ENCODE assay signal across 19 cellular contexts in genomic region chr19:456547-457110, GRCh38. TPM values are rescaled to one million over a fixed set of nuclear protein-coding genes. Genes with fewer than 3 reads are reported as not detected.
"Had no signal": no experiment of that assay in that cellular context is flagged by ENCODE, and none has a peak within 500 bp of the region (broad histone marks: within the 10 kb centered on the region; RNA-seq: fewer than 3 reads in every experiment).

No MANE protein-coding gene starts in this region.

- H3K27ac ChIP-seq: epithelial cell of prostate, neural progenitor cell, ovary, spleen, tibial nerve had no signal

- DNase-seq: activated B cell treated with CpG ODN at 0.5 μM for 24 hours; activated CD4-positive, alpha-beta memory T cell treated with anti-CD3 and anti-CD28 coated beads for 36 hours; activated CD4-positive, alpha-beta T cell treated with anti-CD3 and anti-CD28 coated beads for 4 hours; activated T-cell treated with anti-CD3 and anti-CD28 coated beads for 4 hours; dorsolateral prefrontal cortex; foreskin fibroblast; hypothalamus; islet precursor cell; ovary; spleen; stimulated activated naive CD4-positive, alpha-beta T cell treated with Interleukin-2 at 50 U/mL for 16 hours; T-cell had no signal

- H3K36me3 ChIP-seq: neural progenitor cell, ovary, spleen, tibial nerve had no signal

- H3K27me3 ChIP-seq: dorsolateral prefrontal cortex, ovary had no signal

- H3K9me3 Mint-ChIP-seq: activated B cell treated with CpG ODN at 0.5 μM for 24 hours; activated CD4-positive, alpha-beta memory T cell treated with anti-CD3 and anti-CD28 coated beads for 36 hours; mesothelial cell of epicardium; T-cell had no signal

- H3K4me3 Mint-ChIP-seq: activated B cell treated with CpG ODN at 0.5 μM for 24 hours; activated CD4-positive, alpha-beta memory T cell treated with anti-CD3 and anti-CD28 coated beads for 36 hours; activated naive CD8-positive, alpha-beta T cell; mesothelial cell of epicardium; neural progenitor cell; T-cell had no signal

- H3K27ac Mint-ChIP-seq: activated B cell treated with CpG ODN at 0.5 μM for 24 hours; activated CD4-positive, alpha-beta memory T cell treated with anti-CD3 and anti-CD28 coated beads for 36 hours; activated naive CD8-positive, alpha-beta T cell; mesothelial cell of epicardium; T-cell had no signal

- ATAC-seq: sciatic nerve, T-cell had no signal

- H3K9me3 ChIP-seq: ovary, tibial nerve had no signal

- H3K36me3 Mint-ChIP-seq: activated CD4-positive, alpha-beta memory T cell treated with anti-CD3 and anti-CD28 coated beads for 36 hours; activated naive CD8-positive, alpha-beta T cell; T-cell had no signal

- H3K27me3 Mint-ChIP-seq: activated naive CD8-positive, alpha-beta T cell had no signal

- H3K4me3 ChIP-seq: dorsolateral prefrontal cortex, lung, neural progenitor cell, ovary, spleen, tibial nerve had no signal

RNA-seq across cellular contexts. Expression of gene SHC2, which starts 4.2 kb away (rescaled TPM):
- total RNA-seq: activated B cell treated with CpG ODN at 0.5 μM for 24 hours had no signal

RNA-seq across cellular contexts. Expression of gene C2CD4C, which starts 47.7 kb away (rescaled TPM):
- total RNA-seq: activated B cell treated with CpG ODN at 0.5 μM for 24 hours had no signal
